Comparison of ENCODE assay signal across 1 cellular context in the genomic region with DNA sequence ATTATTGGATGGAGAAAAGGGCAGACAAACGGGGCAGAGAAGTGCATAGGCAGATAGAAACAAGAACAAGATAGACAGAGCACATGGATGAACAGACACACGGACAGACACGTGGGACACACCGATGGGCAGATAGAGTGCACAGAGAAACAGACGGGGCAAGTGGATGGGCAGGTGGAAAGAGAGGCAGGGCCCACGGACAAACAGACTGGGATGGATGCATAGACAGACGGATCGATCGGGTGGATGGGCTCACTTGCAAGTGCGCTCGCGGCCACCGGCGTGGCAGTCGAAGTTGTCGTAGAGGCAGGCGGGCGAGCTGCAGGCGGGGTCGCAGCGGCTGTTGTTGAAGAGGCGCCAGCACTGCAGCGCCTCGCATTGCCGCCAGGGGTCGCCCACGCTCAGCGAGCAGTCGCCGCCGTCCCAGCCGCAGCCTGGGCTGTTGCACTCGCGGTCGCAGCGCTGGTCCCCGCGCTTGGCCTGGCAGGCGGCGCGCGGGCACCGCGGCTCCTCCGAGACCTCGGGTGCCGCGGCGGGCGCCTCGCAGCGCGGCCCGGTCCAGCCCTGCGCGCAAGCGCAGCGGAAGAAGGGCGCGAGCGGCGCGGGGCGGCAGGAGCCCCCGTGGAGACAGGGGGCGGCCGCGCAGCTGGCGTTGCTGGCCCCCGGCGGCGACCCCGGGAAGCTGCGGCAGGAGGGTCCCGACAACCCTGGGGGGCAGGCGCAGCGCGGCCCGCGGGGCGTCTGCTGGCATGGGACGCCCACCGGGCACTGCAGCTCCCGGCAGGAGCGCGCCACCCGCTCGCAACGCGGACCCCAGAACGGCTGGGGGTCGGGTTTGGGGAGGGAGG.
TF ChIP-seq lines count a peak whose summit lies in the region.

No MANE protein-coding gene starts in this region.

TF ChIP-seq in K562, 482 proteins besides CTCF, POLR2A, EP300 and RAD21 (continued from another document and continues in another):
- TF ChIP-seq AFF4 (CRISPR knock-in tag; IDR thresholded peaks at IDR 0.05) (no peak), ZNF695 (CRISPR knock-in tag; IDR thresholded peaks at IDR 0.05) (no peak), PHB2 (IDR thresholded peaks at IDR 0.05; ENCODE audit: low read depth) (no peak), NCOA1 (IDR thresholded peaks at IDR 0.05; ENCODE audit: low read depth) (no peak), NFXL1 (CRISPR knock-in tag; IDR thresholded peaks at IDR 0.05) (no peak), ZNF830 (CRISPR knock-in tag; IDR thresholded peaks at IDR 0.05) (no peak), KLF6 (CRISPR knock-in tag; IDR thresholded peaks at IDR 0.05; ENCODE audit: borderline replicate concordance) (no peak), SIN3B (IDR thresholded peaks at IDR 0.05; ENCODE audit: low read depth) (peak; percentile 45; the same call in 1 of the 2 replicates), XRCC5 (IDR thresholded peaks at IDR 0.05; ENCODE audit: low read depth, low read length) (no peak), FIP1L1 (IDR thresholded peaks at IDR 0.05; ENCODE audit: low read depth, low read length, poor library complexity, severe bottlenecking) (no peak), POLR2H (tag; IDR thresholded peaks at IDR 0.05; ENCODE audit: low read depth) (no peak), SAP30 (IDR thresholded peaks at IDR 0.05; ENCODE audit: borderline replicate concordance, insufficient read depth, low read depth, low read length, poor library complexity, severe bottlenecking) (no peak), THAP12 (CRISPR knock-in tag; IDR thresholded peaks at IDR 0.05) (0 out of 2 replicates have a peak, but pooled peaks have one; percentile 51), TFAP4 (CRISPR knock-in tag; IDR thresholded peaks at IDR 0.05; ENCODE audit: borderline replicate concordance) (peak; percentile 57; the same call in 1 of the 2 replicates), MIER1 (IDR thresholded peaks at IDR 0.05; ENCODE audit: low read depth) (no peak), BCL6 (CRISPR knock-in tag; IDR thresholded peaks at IDR 0.05) (no peak), ZFP91 (CRISPR knock-in tag; IDR thresholded peaks at IDR 0.05) (no peak), NEUROD1 (IDR thresholded peaks at IDR 0.05; ENCODE audit: borderline replicate concordance, low read depth, low read length, partially characterized antibody) (no peak), MEF2A (IDR thresholded peaks at IDR 0.05; ENCODE audit: control insufficient read depth, low read depth, low read length) (no peak), NRF1 (conservative IDR thresholded peaks at IDR 0.05 in 1 of 2, IDR thresholded peaks at IDR 0.05 in 1 of 2) (0 out of 4 replicates have a peak, but pooled peaks of 1 of the 2 experiments have one; percentile 21), ZNF644 (tag; IDR thresholded peaks at IDR 0.05; ENCODE audit: low read depth) (no peak), SLC30A9 (CRISPR knock-in tag; IDR thresholded peaks at IDR 0.05) (no peak), TBL1XR1 (IDR thresholded peaks at IDR 0.05; ENCODE audit: low read length in 2 of 2) (no peak), NFYB (IDR thresholded peaks at IDR 0.05; ENCODE audit: extremely low read depth, insufficient read length) (no peak)
- TF ChIP-seq, protein P1, sequence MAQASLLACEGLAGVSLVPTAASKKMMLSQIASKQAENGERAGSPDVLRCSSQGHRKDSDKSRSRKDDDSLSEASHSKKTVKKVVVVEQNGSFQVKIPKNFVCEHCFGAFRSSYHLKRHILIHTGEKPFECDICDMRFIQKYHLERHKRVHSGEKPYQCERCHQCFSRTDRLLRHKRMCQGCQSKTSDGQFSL (CRISPR knock-in tag; IDR thresholded peaks at IDR 0.05) = no peak
- TF ChIP-seq, protein P1 (tag; IDR thresholded peaks at IDR 0.05) = no peak
- TF ChIP-seq, protein P2, sequence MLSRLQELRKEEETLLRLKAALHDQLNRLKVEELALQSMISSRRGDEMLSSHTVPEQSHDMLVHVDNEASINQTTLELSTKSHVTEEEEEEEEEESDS (CRISPR knock-in tag; IDR thresholded peaks at IDR 0.05) = no peak
- TF ChIP-seq, protein P3, sequence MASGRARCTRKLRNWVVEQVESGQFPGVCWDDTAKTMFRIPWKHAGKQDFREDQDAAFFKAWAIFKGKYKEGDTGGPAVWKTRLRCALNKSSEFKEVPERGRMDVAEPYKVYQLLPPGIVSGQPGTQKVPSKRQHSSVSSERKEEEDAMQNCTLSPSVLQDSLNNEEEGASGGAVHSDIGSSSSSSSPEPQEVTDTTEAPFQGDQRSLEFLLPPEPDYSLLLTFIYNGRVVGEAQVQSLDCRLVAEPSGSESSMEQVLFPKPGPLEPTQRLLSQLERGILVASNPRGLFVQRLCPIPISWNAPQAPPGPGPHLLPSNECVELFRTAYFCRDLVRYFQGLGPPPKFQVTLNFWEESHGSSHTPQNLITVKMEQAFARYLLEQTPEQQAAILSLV (tag; IDR thresholded peaks at IDR 0.05) = no peak
- TF ChIP-seq, protein P4, sequence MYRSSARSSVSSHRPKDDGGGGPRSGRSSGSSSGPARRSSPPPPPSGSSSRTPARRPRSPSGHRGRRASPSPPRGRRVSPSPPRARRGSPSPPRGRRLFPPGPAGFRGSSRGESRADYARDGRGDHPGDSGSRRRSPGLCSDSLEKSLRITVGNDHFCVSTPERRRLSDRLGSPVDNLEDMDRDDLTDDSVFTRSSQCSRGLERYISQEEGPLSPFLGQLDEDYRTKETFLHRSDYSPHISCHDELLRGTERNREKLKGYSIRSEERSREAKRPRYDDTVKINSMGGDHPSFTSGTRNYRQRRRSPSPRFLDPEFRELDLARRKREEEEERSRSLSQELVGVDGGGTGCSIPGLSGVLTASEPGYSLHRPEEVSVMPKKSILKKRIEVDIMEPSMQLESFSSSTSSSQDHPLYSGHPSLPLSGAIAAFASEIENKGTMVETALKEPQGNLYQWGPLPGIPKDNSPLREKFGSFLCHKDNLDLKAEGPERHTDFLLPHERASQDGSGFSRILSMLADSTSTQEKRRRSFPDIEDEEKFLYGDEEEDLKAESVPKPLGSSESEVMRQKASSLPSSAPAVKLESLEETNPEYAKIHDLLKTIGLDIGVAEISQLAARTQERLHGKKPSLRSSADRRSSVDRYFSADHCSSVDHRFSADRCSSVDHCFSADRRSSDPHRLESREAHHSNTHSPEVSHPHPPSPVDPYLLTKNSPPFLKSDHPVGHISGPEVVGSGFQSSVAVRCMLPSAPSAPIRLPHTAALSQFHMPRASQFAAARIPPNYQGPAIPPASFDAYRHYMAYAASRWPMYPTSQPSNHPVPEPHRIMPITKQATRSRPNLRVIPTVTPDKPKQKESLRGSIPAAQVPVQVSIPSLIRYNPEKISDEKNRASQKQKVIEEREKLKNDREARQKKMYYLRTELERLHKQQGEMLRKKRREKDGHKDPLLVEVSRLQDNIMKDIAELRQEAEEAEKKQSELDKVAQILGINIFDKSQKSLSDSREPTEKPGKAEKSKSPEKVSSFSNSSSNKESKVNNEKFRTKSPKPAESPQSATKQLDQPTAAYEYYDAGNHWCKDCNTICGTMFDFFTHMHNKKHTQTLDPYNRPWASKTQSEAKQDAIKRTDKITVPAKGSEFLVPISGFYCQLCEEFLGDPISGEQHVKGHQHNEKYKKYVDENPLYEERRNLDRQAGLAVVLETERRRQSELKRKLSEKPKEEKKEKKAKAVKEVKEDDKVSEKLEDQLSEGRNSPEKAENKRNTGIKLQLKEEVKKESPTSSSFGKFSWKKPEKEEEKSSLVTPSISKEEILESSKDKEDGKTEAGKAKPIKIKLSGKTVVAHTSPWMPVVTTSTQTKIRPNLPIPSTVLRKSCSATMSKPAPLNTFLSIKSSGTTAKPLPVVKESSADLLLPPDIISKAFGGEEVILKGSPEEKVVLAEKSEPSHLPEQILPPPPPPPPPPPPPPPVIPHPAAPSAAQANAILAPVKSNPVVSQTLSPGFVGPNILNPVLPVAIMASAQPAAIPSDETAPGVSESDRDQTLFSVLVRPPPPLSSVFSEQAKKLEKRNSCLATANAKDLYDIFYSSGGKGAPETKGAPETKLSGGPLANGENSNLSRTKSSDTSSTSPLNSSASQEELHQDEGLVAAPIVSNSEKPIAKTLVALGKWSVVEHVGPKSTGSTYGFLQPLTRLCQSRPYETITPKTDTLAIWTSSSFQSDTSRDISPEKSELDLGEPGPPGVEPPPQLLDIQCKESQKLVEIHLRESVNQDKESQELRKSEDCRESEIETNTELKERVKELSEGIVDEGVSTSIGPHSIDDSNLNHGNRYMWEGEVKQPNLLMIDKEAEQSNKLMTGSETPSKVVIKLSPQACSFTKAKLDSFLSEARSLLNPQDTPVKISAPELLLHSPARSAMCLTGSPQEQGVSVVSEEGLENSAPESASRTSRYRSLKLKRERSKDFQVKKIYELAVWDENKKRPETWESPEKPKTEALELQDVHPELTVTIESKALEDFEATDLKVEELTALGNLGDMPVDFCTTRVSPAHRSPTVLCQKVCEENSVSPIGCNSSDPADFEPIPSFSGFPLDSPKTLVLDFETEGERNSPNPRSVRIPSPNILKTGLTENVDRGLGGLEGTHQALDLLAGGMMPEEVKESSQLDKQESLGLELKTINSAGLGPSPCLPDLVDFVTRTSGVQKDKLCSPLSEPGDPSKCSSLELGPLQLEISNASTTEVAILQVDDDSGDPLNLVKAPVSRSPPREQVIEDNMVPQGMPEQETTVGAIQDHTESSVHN (IDR thresholded peaks at IDR 0.05; ENCODE audit: borderline replicate concordance in 1 of 2, low read depth in 1 of 2) = no peak
- TF ChIP-seq, protein P5, sequence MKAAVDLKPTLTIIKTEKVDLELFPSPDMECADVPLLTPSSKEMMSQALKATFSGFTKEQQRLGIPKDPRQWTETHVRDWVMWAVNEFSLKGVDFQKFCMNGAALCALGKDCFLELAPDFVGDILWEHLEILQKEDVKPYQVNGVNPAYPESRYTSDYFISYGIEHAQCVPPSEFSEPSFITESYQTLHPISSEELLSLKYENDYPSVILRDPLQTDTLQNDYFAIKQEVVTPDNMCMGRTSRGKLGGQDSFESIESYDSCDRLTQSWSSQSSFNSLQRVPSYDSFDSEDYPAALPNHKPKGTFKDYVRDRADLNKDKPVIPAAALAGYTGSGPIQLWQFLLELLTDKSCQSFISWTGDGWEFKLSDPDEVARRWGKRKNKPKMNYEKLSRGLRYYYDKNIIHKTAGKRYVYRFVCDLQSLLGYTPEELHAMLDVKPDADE (conservative IDR thresholded peaks at IDR 0.05; ENCODE audit: control insufficient read depth, low read depth, low read length) = 0 out of 2 replicates have a peak, but pooled peaks have one; percentile 45
